Comparison of ENCODE assay signal across 3 cellular contexts in the genomic region with DNA sequence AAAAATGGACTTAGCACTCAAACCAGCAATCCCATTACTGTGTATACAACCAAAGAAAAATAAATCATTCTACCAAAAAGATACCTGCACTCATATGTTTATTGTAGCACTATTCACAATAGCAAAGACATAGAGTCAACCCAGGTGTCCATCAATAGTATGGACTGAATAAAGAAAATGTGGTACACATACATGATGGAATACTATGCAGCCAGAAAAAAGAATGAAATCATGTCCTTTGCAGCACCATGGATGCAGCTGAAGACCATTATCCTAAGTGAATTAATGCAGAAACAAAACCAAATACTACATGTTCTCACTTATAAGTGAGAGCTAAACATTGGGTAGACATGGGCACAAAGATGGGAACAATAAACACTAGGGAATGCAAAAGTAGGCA.
TF ChIP-seq lines count a peak whose summit lies in the region.

No MANE protein-coding gene starts in this region.

TF ChIP-seq in HCT116, 20 proteins besides CTCF, POLR2A, EP300 and RAD21:
- TF ChIP-seq EZH2phosphoT487 (IDR thresholded peaks at IDR 0.05; ENCODE audit: borderline replicate concordance) (no peak), POLR2AphosphoS5 (IDR thresholded peaks at IDR 0.05; ENCODE audit: low read depth, low read length) (no peak), EZH2 (IDR thresholded peaks at IDR 0.05) (no peak), SIN3A (IDR thresholded peaks at IDR 0.05; ENCODE audit: low read depth) (no peak), EGR1 (IDR thresholded peaks at IDR 0.05; ENCODE audit: low read depth) (no peak), CBX3 (IDR thresholded peaks at IDR 0.05; ENCODE audit: low read depth) (0 out of 2 replicates have a peak, but pooled peaks have one; percentile 12), TCF7L2 (IDR thresholded peaks at IDR 0.05; ENCODE audit: borderline replicate concordance, extremely low read depth, insufficient read depth, insufficient read length) (no peak)
- TF ChIP-seq, protein P1, sequence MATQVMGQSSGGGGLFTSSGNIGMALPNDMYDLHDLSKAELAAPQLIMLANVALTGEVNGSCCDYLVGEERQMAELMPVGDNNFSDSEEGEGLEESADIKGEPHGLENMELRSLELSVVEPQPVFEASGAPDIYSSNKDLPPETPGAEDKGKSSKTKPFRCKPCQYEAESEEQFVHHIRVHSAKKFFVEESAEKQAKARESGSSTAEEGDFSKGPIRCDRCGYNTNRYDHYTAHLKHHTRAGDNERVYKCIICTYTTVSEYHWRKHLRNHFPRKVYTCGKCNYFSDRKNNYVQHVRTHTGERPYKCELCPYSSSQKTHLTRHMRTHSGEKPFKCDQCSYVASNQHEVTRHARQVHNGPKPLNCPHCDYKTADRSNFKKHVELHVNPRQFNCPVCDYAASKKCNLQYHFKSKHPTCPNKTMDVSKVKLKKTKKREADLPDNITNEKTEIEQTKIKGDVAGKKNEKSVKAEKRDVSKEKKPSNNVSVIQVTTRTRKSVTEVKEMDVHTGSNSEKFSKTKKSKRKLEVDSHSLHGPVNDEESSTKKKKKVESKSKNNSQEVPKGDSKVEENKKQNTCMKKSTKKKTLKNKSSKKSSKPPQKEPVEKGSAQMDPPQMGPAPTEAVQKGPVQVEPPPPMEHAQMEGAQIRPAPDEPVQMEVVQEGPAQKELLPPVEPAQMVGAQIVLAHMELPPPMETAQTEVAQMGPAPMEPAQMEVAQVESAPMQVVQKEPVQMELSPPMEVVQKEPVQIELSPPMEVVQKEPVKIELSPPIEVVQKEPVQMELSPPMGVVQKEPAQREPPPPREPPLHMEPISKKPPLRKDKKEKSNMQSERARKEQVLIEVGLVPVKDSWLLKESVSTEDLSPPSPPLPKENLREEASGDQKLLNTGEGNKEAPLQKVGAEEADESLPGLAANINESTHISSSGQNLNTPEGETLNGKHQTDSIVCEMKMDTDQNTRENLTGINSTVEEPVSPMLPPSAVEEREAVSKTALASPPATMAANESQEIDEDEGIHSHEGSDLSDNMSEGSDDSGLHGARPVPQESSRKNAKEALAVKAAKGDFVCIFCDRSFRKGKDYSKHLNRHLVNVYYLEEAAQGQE (IDR thresholded peaks at IDR 0.05; ENCODE audit: low read depth) = no peak

TF ChIP-seq in HEK293, 187 proteins besides CTCF, POLR2A, EP300 and RAD21:
- TF ChIP-seq ZNF555 (tag by site-specific recombination; conservative IDR thresholded peaks at IDR 0.05) = no peak
- TF ChIP-seq, protein P2, sequence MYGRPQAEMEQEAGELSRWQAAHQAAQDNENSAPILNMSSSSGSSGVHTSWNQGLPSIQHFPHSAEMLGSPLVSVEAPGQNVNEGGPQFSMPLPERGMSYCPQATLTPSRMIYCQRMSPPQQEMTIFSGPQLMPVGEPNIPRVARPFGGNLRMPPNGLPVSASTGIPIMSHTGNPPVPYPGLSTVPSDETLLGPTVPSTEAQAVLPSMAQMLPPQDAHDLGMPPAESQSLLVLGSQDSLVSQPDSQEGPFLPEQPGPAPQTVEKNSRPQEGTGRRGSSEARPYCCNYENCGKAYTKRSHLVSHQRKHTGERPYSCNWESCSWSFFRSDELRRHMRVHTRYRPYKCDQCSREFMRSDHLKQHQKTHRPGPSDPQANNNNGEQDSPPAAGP (tag by site-specific recombination; IDR thresholded peaks at IDR 0.05) = no peak
- no peak for TF ChIP-seq ZNF561 (tag by site-specific recombination; IDR thresholded peaks at IDR 0.05; ENCODE audit: borderline replicate concordance)
- TF ChIP-seq, protein P3, sequence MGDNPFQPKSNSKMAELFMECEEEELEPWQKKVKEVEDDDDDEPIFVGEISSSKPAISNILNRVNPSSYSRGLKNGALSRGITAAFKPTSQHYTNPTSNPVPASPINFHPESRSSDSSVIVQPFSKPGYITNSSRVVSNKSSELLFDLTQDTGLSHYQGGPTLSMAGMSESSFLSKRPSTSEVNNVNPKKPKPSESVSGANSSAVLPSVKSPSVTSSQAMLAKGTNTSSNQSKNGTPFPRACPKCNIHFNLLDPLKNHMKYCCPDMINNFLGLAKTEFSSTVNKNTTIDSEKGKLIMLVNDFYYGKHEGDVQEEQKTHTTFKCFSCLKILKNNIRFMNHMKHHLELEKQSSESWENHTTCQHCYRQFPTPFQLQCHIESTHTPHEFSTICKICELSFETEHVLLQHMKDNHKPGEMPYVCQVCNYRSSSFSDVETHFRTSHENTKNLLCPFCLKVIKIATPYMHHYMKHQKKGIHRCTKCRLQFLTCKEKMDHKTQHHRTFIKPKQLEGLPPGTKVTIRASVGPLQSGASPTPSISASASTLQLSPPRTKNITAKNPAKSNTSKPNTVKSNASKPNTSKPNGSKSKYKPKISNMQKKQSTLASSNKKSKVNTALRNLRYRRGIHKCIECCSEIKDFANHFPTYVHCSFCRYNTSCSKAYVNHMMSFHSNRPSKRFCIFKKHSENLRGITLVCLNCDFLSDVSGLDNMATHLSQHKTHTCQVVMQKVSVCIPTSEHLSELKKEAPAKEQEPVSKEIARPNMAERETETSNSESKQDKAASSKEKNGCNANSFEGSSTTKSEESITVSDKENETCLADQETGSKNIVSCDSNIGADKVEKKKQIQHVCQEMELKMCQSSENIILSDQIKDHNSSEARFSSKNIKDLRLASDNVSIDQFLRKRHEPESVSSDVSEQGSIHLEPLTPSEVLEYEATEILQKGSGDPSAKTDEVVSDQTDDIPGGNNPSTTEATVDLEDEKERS (tag by site-specific recombination; IDR thresholded peaks at IDR 0.05) = 0 out of 2 replicates have a peak, but pooled peaks have one; percentile 21
- TF ChIP-seq HOXD13 (CRISPR knock-in tag; IDR thresholded peaks at IDR 0.05; ENCODE audit: borderline replicate concordance) = no peak
- TF ChIP-seq ZNF146 (tag by site-specific recombination; IDR thresholded peaks at IDR 0.05) = peak; percentile 75
- TF ChIP-seq KLF10 (tag by site-specific recombination; IDR thresholded peaks at IDR 0.05) = no peak

TF ChIP-seq in K562, 482 proteins besides CTCF, POLR2A, EP300 and RAD21:
- TF ChIP-seq ZNF146 (CRISPR knock-in tag; IDR thresholded peaks at IDR 0.05; ENCODE audit: unreplicated experiment) = peak; percentile 23
- no peak for TF ChIP-seq SOX6 (IDR thresholded peaks at IDR 0.05)
- no peak for TF ChIP-seq GTF2A2 (tag; IDR thresholded peaks at IDR 0.05)
- no peak for TF ChIP-seq FOXM1 (IDR thresholded peaks at IDR 0.05; ENCODE audit: low read depth)
- no peak for TF ChIP-seq FOXM1 (CRISPR knock-in tag; IDR thresholded peaks at IDR 0.05; ENCODE audit: low read depth)
- TF ChIP-seq SMARCB1 (IDR thresholded peaks at IDR 0.05; ENCODE audit: insufficient read length, low read depth) = no peak
- TF ChIP-seq, protein P4, sequence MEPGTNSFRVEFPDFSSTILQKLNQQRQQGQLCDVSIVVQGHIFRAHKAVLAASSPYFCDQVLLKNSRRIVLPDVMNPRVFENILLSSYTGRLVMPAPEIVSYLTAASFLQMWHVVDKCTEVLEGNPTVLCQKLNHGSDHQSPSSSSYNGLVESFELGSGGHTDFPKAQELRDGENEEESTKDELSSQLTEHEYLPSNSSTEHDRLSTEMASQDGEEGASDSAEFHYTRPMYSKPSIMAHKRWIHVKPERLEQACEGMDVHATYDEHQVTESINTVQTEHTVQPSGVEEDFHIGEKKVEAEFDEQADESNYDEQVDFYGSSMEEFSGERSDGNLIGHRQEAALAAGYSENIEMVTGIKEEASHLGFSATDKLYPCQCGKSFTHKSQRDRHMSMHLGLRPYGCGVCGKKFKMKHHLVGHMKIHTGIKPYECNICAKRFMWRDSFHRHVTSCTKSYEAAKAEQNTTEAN (CRISPR knock-in tag; IDR thresholded peaks at IDR 0.05) = no peak
